In genomic region chrX:9829308-9830267, GRCh38 we compare ENCODE assay signal across 8 cellular contexts. TPM values are rescaled to one million over a fixed set of nuclear protein-coding genes. Genes with fewer than 3 reads are reported as not detected.
DNase-seq lines count a peak whose midpoint lies in the region; ATAC-seq and TF ChIP-seq lines count a peak whose summit lies in the region.

No MANE protein-coding gene starts in this region.

- no peak for TF ChIP-seq POLR2A in spleen (IDR thresholded peaks at IDR 0.05)
- no peak for TF ChIP-seq POLR2A in suprapubic skin (IDR thresholded peaks at IDR 0.05)

- H3K27ac ChIP-seq in aorta (ENCODE audit: low read depth in 1 of 2, low read length in 2 of 2) = no peak overlapping the region
- H3K27ac ChIP-seq in spleen = no peak overlapping the region
- no peak overlapping the region for H3K27ac ChIP-seq in suprapubic skin

- no peaks in the 10 kb centered on the region for H3K36me3 Mint-ChIP-seq in glutamatergic neuron (ENCODE audit: unreplicated experiment)

- H3K36me3 ChIP-seq in aorta (ENCODE audit: control insufficient read depth in 1 of 2, insufficient read depth in 2 of 2, low read length in 1 of 2) (no peaks in the 10 kb centered on the region), spleen (no peaks in the 10 kb centered on the region), suprapubic skin (no peaks in the 10 kb centered on the region)

- no peak overlapping the region for H3K27ac Mint-ChIP-seq in glutamatergic neuron (ENCODE audit: unreplicated experiment)

- TF ChIP-seq EP300 in suprapubic skin (IDR thresholded peaks at IDR 0.05) = no peak

- H3K27me3 Mint-ChIP-seq in glutamatergic neuron (ENCODE audit: unreplicated experiment) = no peaks in the 10 kb centered on the region

- ATAC-seq in GM19372 (IDR thresholded peaks at IDR 0.05; ENCODE audit: low read depth, unreplicated experiment) (peak; percentile 81), HG03175 (IDR thresholded peaks at IDR 0.05; ENCODE audit: unreplicated experiment) (peak; percentile 93), aorta (ENCODE audit: low FRiP score) (no peak)

- H3K27me3 ChIP-seq in aorta (ENCODE audit: control insufficient read depth in 1 of 2, insufficient read depth in 2 of 2, low read length in 1 of 2) (no peaks in the 10 kb centered on the region), spleen (replicated peaks in 1 of 7) (peaks cover 0 to 4% (median 0%) of the 10 kb centered on the region in 7 donors), suprapubic skin (no peaks in the 10 kb centered on the region)

- H3K4me1 ChIP-seq in aorta (ENCODE audit: control insufficient read depth in 1 of 2, insufficient read depth in 2 of 2, low read length in 2 of 2) = no peaks in the 10 kb centered on the region
- H3K4me1 ChIP-seq in spleen = peaks cover 0 to 3% (median 0%) of the 10 kb centered on the region in 6 donors
- no peaks in the 10 kb centered on the region for H3K4me1 ChIP-seq in suprapubic skin

- TF ChIP-seq CTCF in spleen (IDR thresholded peaks at IDR 0.05 in 8 of 11, conservative IDR thresholded peaks at IDR 0.05 in 3 of 11) = no peak
- TF ChIP-seq CTCF in glutamatergic neuron (IDR thresholded peaks at IDR 0.05; ENCODE audit: partially characterized antibody, unreplicated experiment) = no peak
- no peak for TF ChIP-seq CTCF in suprapubic skin (IDR thresholded peaks at IDR 0.05)

- intact Hi-C loops in aorta (cut with DNase I) = no loop called here
- intact Hi-C loops in spleen (cut with DNase I; ENCODE audit: low total_unique reads) = no loop called here

- H3K4me1 Mint-ChIP-seq in glutamatergic neuron (ENCODE audit: low read depth, unreplicated experiment) = peaks cover 3% of the 10 kb centered on the region

- no peak overlapping the region for H3K4me3 Mint-ChIP-seq in glutamatergic neuron (ENCODE audit: unreplicated experiment)

- 87 to 94% methylated on average over 14 of the region's 14 CpGs for WGBS in aorta, 2 donors
- WGBS in spleen, 5 donors = 72 to 83% (median 82%) methylated on average over 11 to 14 of the region's 14 CpGs
- WGBS in suprapubic skin = 75% methylated on average over 14 of the region's 14 CpGs

- peak; percentile 94 for DNase-seq in A172 (ENCODE audit: low spot score)
- DNase-seq in amniotic epithelial cell (ENCODE audit: low read depth) = peak; percentile 96
- no peak for DNase-seq in aorta
- no peak for DNase-seq in spleen
- DNase-seq in glutamatergic neuron = no peak
- DNase-seq in suprapubic skin (ENCODE audit: low spot score in 2 of 2) = no peak

- H3K9me3 ChIP-seq in aorta (ENCODE audit: control insufficient read depth, low read length) = no peaks in the 10 kb centered on the region
- no peaks in the 10 kb centered on the region for H3K9me3 ChIP-seq in spleen
- no peaks in the 10 kb centered on the region for H3K9me3 ChIP-seq in suprapubic skin

- no peaks in the 10 kb centered on the region for H3K9me3 Mint-ChIP-seq in glutamatergic neuron (ENCODE audit: unreplicated experiment)

- H3K4me3 ChIP-seq in aorta (ENCODE audit: low read length in 2 of 2) (no peak overlapping the region), spleen (no peak overlapping the region), suprapubic skin (no peak overlapping the region)

RNA-seq across cellular contexts. Expression of gene SHROOM2, which starts 43.4 kb away (rescaled TPM):
- total RNA-seq in A172 (2014; rRNA removed; shearing (Covaris generic)) = 1.4 and 2.8 TPM in 2 replicates
- 1 to 10 TPM; 2.1 to 2.5 TPM for total RNA-seq in aorta
- under 1 TPM; 0.28 to 0.38 TPM for polyA plus RNA-seq in aorta
- total RNA-seq in spleen = 1 to 10 TPM; 1.5 to 3.7 (median 2.0) TPM
- polyA plus RNA-seq in spleen = under 1 TPM; 0.21 to 0.61 (median 0.22) TPM
- 3.1 TPM for total RNA-seq in glutamatergic neuron (ENCODE audit: unreplicated experiment)
- total RNA-seq in suprapubic skin = 10 to 100 TPM; 10.7 to 16.7 (median 11.8) TPM

Comparison
In these comparisons a context has a peak if more than half of its experiments do, and no peak if none do; other contexts are left out.
1. DNase-seq: peak in A172 (single experiment) and amniotic epithelial cell (single experiment); none in aorta (0 of 2), spleen (single experiment), glutamatergic neuron (single experiment) and suprapubic skin (0 of 2).